ENCODE assay signal across 8 cellular contexts in genomic region chr5:98309785-98310566, GRCh38.
A peak's percentile ranks its signal among the peaks of the same experiment; 100 is the strongest.
DNase-seq lines count a peak whose midpoint lies in the region; ATAC-seq and TF ChIP-seq lines count a peak whose summit lies in the region.

No MANE protein-coding gene starts in this region.

- peaks cover 60% of the 10 kb centered on the region for H3K4me1 ChIP-seq in skeletal muscle satellite cell (ENCODE audit: control insufficient read depth, insufficient read depth, low read length)

- ATAC-seq in GM19455 (IDR thresholded peaks at IDR 0.05; ENCODE audit: unreplicated experiment): peak; percentile 66
- peak; percentile 77 for ATAC-seq in HG03354 (IDR thresholded peaks at IDR 0.05; ENCODE audit: poor library complexity, severe bottlenecking, unreplicated experiment)

- H3K9me3 ChIP-seq in skeletal muscle satellite cell (replicated peaks; ENCODE audit: low read length): no peaks in the 10 kb centered on the region

- no peaks in the 10 kb centered on the region for H3K27me3 Mint-ChIP-seq in glutamatergic neuron (ENCODE audit: unreplicated experiment)

- H3K4me3 ChIP-seq in fibroblast of the aortic adventitia (ENCODE audit: low read depth, low read length) (peak overlapping the region; percentile 54), skeletal muscle satellite cell (ENCODE audit: low read length) (peak overlapping the region; percentile 46)

- peak overlapping the region; percentile 88 for H3K9ac ChIP-seq in skeletal muscle satellite cell (ENCODE audit: low read depth, low read length)

- no peaks in the 10 kb centered on the region for H3K36me3 ChIP-seq in skeletal muscle satellite cell (ENCODE audit: insufficient read depth, low read length)

- H3K27ac Mint-ChIP-seq in glutamatergic neuron (ENCODE audit: unreplicated experiment): no peak overlapping the region

- H3K4me2 ChIP-seq in skeletal muscle satellite cell (ENCODE audit: low read length): peak overlapping the region; percentile 72

- no peaks in the 10 kb centered on the region for H3K27me3 ChIP-seq in skeletal muscle satellite cell (ENCODE audit: control insufficient read depth, insufficient read depth, low read length)

- TF ChIP-seq CTCF in fibroblast of the aortic adventitia (IDR thresholded peaks at IDR 0.05; ENCODE audit: insufficient read depth, low read length) (no peak), glutamatergic neuron (IDR thresholded peaks at IDR 0.05; ENCODE audit: partially characterized antibody, unreplicated experiment) (no peak)

- no peaks in the 10 kb centered on the region for H3K4me1 Mint-ChIP-seq in glutamatergic neuron (ENCODE audit: low read depth, unreplicated experiment)

- H3K4me3 Mint-ChIP-seq in glutamatergic neuron (ENCODE audit: unreplicated experiment): no peak overlapping the region

- no peaks in the 10 kb centered on the region for H3K9me3 Mint-ChIP-seq in glutamatergic neuron (ENCODE audit: unreplicated experiment)

- no peaks in the 10 kb centered on the region for H3K36me3 Mint-ChIP-seq in glutamatergic neuron (ENCODE audit: unreplicated experiment)

- DNase-seq in ELR (ENCODE audit: low read depth) (peak; percentile 100), SKM-1 treated with dmso at 0.1 percent for 144 hours (lab: John Stamatoyannopoulos, UW; ENCODE audit: unreplicated experiment) (peak; percentile 88), fibroblast of the aortic adventitia (ENCODE audit: low read depth) (peak; percentile 90), glutamatergic neuron (no peak)
- no peak for DNase-seq in activated CD4-positive, CD25-positive, alpha-beta regulatory T cell treated with anti-CD3 and anti-CD28 coated beads, Interleukin-2, amount 50 U/mL, for 72 hours

Comparison
In these comparisons a context has a peak if more than half of its experiments do, and no peak if none do; other contexts are left out.
1. DNase-seq: peak in ELR (single experiment), SKM-1 treated with dmso at 0.1 percent for 144 hours (single experiment) and fibroblast of the aortic adventitia (single experiment); none in activated CD4-positive, CD25-positive, alpha-beta regulatory T cell treated with anti-CD3 and anti-CD28 coated beads, Interleukin-2, amount 50 U/mL, for 72 hours (single experiment) and glutamatergic neuron (single experiment).